16 cellular contexts compared by ENCODE assay signal in the genomic region with DNA sequence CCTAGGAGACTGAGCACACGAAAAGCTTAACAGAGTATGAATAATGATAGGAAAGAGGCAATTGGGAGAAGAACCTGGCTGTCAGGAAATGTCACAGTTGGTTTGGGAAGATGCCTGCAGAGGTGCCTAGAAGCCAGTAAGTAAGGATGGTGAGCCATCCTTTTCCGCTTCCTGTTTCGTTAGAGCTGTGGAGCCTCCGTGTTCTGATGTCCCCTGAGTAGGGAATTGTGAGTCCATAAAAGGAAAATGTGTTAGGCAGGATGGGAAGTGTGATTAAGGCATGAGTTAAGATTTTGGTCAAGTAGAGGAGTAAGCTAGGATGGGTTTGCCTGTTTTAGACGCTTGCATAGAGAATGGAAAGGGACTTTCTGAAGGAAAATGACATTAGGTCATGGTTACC. TPM values are rescaled to one million over a fixed set of nuclear protein-coding genes. Genes with fewer than 3 reads are reported as not detected.
DNase-seq lines count a peak whose midpoint lies in the region; ATAC-seq and TF ChIP-seq lines count a peak whose summit lies in the region.
"Had no signal": no experiment of that assay in that cellular context is flagged by ENCODE, and none has a peak within 500 bp of the region (broad histone marks: within the 10 kb centered on the region; RNA-seq: fewer than 3 reads in every experiment).

No MANE protein-coding gene starts in this region.

- no peaks in the 10 kb centered on the region for H3K27me3 ChIP-seq in mesendoderm (ENCODE audit: insufficient read depth, low read length, poor library complexity)
- H3K27me3 ChIP-seq in tibial artery, result no peaks in the 10 kb centered on the region

- no peak overlapping the region for H3K18ac ChIP-seq in mesendoderm (ENCODE audit: low read length)

- H3K4me1 ChIP-seq in mesendoderm (ENCODE audit: control insufficient read depth, low read depth, low read length), result no peaks in the 10 kb centered on the region
- H3K4me1 ChIP-seq in tibial artery, result peaks cover 0 to 96% (median 47%) of the 10 kb centered on the region in 4 donors

- H3K36me3 Mint-ChIP-seq in endothelial cell (ENCODE audit: low read depth, unreplicated experiment), result peaks cover 3% of the 10 kb centered on the region
- H3K36me3 Mint-ChIP-seq: activated naive CD8-positive, alpha-beta T cell; CD8-positive, alpha-beta memory T cell; immature natural killer cell had no signal

- no peaks in the 10 kb centered on the region for H3K27me3 Mint-ChIP-seq in endothelial cell (ENCODE audit: unreplicated experiment)
- H3K27me3 Mint-ChIP-seq: activated naive CD8-positive, alpha-beta T cell; IgD-negative memory B cell had no signal

- no peak overlapping the region for H4K8ac ChIP-seq in mesendoderm (ENCODE audit: low read depth, low read length)

- no peak overlapping the region for H3K9ac ChIP-seq in mesendoderm (ENCODE audit: low read length)

- peaks cover 77% of the 10 kb centered on the region for H3K79me2 ChIP-seq in mesendoderm (ENCODE audit: control insufficient read depth, insufficient read depth, low read length)

- H2AK5ac ChIP-seq in mesendoderm (ENCODE audit: low read length), result no peak overlapping the region

- H3K4me3 ChIP-seq in mesendoderm (ENCODE audit: low read length) (no peak overlapping the region), tibial artery (no peak overlapping the region)

- no CpG with 5 or more reads among the region's 5 CpGs for WGBS in mesendoderm (ENCODE audit: extremely low coverage, insufficient coverage, low lambda C conversion rate)

- no peak overlapping the region for H2BK5ac ChIP-seq in mesendoderm (ENCODE audit: low read length)

- no peak overlapping the region for H3K4me3 Mint-ChIP-seq in endothelial cell (ENCODE audit: unreplicated experiment)
- H3K4me3 Mint-ChIP-seq: activated naive CD8-positive, alpha-beta T cell; immature natural killer cell had no signal

- no peak overlapping the region for H2BK15ac ChIP-seq in mesendoderm (replicated peaks; ENCODE audit: low read depth)

- no peaks in the 10 kb centered on the region for H3K9me3 ChIP-seq in tibial artery

- TF ChIP-seq CTCF in endothelial cell (IDR thresholded peaks at IDR 0.05; ENCODE audit: unreplicated experiment) (no peak), tibial artery (IDR thresholded peaks at IDR 0.05) (no peak)

- H4K5ac ChIP-seq in mesendoderm (ENCODE audit: low read length), result no peak overlapping the region

- H3K4ac ChIP-seq in mesendoderm (ENCODE audit: low read depth, low read length), result no peak overlapping the region

- peak; percentile 80 for DNase-seq in M059J (ENCODE audit: low read depth)
- no peak for DNase-seq in endothelial cell (ENCODE audit: low spot score)
- peak; percentile 48 for DNase-seq in mesendoderm
- no peak for DNase-seq in tibial artery
- no peak for DNase-seq in NCI-H2171 (lab: John Stamatoyannopoulos, UW)
- DNase-seq: CD8-positive, alpha-beta memory T cell; cortex of kidney; immature natural killer cell; NCI-H1436 treated with DMSO at 0.1 percent for 48 hours; NCI-H69; SHP77 treated with DMSO at 0.1 percent for 48 hours had no signal

- H3K23ac ChIP-seq in mesendoderm (ENCODE audit: low read length), result no peak overlapping the region

- no peaks in the 10 kb centered on the region for H3K9me3 Mint-ChIP-seq in endothelial cell (ENCODE audit: unreplicated experiment)
- H3K9me3 Mint-ChIP-seq: CD8-positive, alpha-beta memory T cell; IgD-negative memory B cell; immature natural killer cell had no signal

- H3K27ac ChIP-seq in mesendoderm (ENCODE audit: low read depth, low read length), result no peak overlapping the region
- H3K27ac ChIP-seq in tibial artery, result peak overlapping the region; percentile 77 to 91

- intact Hi-C loops in tibial artery (cut with DNase I; ENCODE audit: low total_unique reads), result no loop called here

- no peak overlapping the region for H2BK120ac ChIP-seq in mesendoderm (ENCODE audit: low read depth, low read length)

- H3K79me1 ChIP-seq in mesendoderm (ENCODE audit: low read length), result peaks cover 3% of the 10 kb centered on the region

- no peak overlapping the region for H3K4me2 ChIP-seq in mesendoderm (ENCODE audit: low read length)

- H3K36me3 ChIP-seq in mesendoderm (ENCODE audit: control insufficient read depth, insufficient read depth, low read length) (no peaks in the 10 kb centered on the region), tibial artery (no peaks in the 10 kb centered on the region)

- ATAC-seq in GM18858 (IDR thresholded peaks at IDR 0.05; ENCODE audit: unreplicated experiment) (no peak), GM18520 (IDR thresholded peaks at IDR 0.05; ENCODE audit: unreplicated experiment) (no peak), HG03521 (IDR thresholded peaks at IDR 0.05; ENCODE audit: unreplicated experiment) (no peak)

- peaks cover 28% of the 10 kb centered on the region for H3K4me1 Mint-ChIP-seq in endothelial cell (ENCODE audit: unreplicated experiment)
- H3K4me1 Mint-ChIP-seq: CD8-positive, alpha-beta memory T cell; immature natural killer cell had no signal

- peak overlapping the region; percentile 90 for H3K27ac Mint-ChIP-seq in endothelial cell (ENCODE audit: unreplicated experiment)
- H3K27ac Mint-ChIP-seq: activated naive CD8-positive, alpha-beta T cell; CD8-positive, alpha-beta memory T cell; immature natural killer cell had no signal

- H3K56ac ChIP-seq in mesendoderm (ENCODE audit: low read length), result no peak overlapping the region

RNA-seq across cellular contexts. Expression of gene CLIC4, which starts 9.0 kb away (rescaled TPM):
- total RNA-seq in M059J (2014; rRNA removed; shearing (Covaris generic)), result 612 and 621 TPM in 2 replicates
- 109 TPM for total RNA-seq in endothelial cell (ENCODE audit: unreplicated experiment)
- 150 TPM for polyA plus RNA-seq in mesendoderm (2013, experiment 1 of 2)
- polyA plus RNA-seq in mesendoderm (2013, experiment 2 of 2), result 151 TPM

Comparison
In these comparisons a context has a peak if more than half of its experiments do, and no peak if none do; other contexts are left out.
1. DNase-seq: peak in M059J (single experiment) and mesendoderm (single experiment); none in endothelial cell (single experiment), tibial artery (0 of 2) and NCI-H2171 (single experiment).